ENCODE assay signal across 8 cellular contexts in the genomic region with DNA sequence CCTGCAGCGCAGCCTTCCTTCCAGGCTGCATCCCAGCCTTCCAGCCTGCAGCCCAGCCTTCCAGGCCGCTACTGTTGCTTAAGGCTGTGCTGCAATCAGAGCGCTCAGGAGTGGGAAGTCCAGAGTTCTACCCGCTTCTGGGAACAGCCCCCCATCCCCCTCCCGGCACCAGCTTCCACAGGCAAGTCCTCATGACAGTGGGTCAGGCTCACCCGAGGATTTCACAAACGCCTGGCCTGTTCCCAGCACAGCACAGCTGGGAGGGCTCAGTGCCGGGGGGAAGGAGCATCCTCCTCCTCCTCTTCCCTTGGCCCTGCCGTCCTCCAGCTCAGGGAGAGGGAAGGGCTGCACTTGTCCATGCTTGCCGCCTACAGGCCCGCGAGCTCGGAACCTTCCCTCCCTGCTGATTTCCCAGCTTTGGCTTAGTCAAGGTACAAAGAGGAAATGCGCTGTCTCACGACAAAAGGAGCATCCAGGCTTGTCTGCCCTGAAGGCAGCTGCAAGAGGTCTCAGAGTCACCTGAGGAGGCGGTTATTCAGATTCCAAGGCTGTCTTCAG. TPM values are rescaled to one million over a fixed set of nuclear protein-coding genes. Genes with fewer than 3 reads are reported as not detected.
DNase-seq lines count a peak whose midpoint lies in the region; ATAC-seq and TF ChIP-seq lines count a peak whose summit lies in the region.

No MANE protein-coding gene starts in this region.

- no peak overlapping the region for H3K4me3 Mint-ChIP-seq in chondrocyte (ENCODE audit: unreplicated experiment)

- H3K4me3 ChIP-seq in HUES64 (ENCODE audit: low read length), result peak overlapping the region; percentile 49; the same call in 1 of the 2 replicates
- peak overlapping the region; percentile 0 to 68 for H3K4me3 ChIP-seq in stomach smooth muscle (ENCODE audit: low read length in 2 of 2)

- in situ Hi-C loops in ACHN (cut with HindIII; ENCODE audit: low pct_ligation_motif_present, low pct_unique_long_range_greater_than_20kb, low sequenced_read_pairs), result no loop called here

- H3K9ac ChIP-seq in HUES64 (ENCODE audit: low read depth, low read length), result peak overlapping the region; percentile 36; the same call in 1 of the 2 replicates
- peak overlapping the region; percentile 80 to 90 for H3K9ac ChIP-seq in stomach smooth muscle (ENCODE audit: low read length in 2 of 2)

- H3K4me1 ChIP-seq in HUES64 (ENCODE audit: insufficient read depth, low read length) (peaks cover 42% of the 10 kb centered on the region), stomach smooth muscle (ENCODE audit: control insufficient read depth, insufficient read depth, low read length) (peaks cover 42% of the 10 kb centered on the region)

- H3K36me3 ChIP-seq in HUES64 (ENCODE audit: insufficient read depth, low read length) (no peaks in the 10 kb centered on the region), stomach smooth muscle (ENCODE audit: control insufficient read depth in 2 of 2, insufficient read depth in 2 of 2, low read length in 2 of 2) (peaks cover 0 to 2% of the 10 kb centered on the region in 2 donors)

- H3K4me1 Mint-ChIP-seq in chondrocyte (ENCODE audit: low read depth), result peaks cover 56% of the 10 kb centered on the region

- peaks cover 31% of the 10 kb centered on the region for H3K27me3 ChIP-seq in HUES64 (ENCODE audit: insufficient read depth, low read length)
- no peaks in the 10 kb centered on the region for H3K27me3 ChIP-seq in stomach smooth muscle (ENCODE audit: control insufficient read depth in 1 of 2, insufficient read depth in 2 of 2, low read length in 2 of 2)

- H3K27ac ChIP-seq in HUES64 (ENCODE audit: low read depth, low read length) (peak overlapping the region; percentile 82), stomach smooth muscle (ENCODE audit: low read length) (peak overlapping the region; percentile 96)

- H3K27ac Mint-ChIP-seq in chondrocyte (ENCODE audit: unreplicated experiment), result peak overlapping the region; percentile 88

- peaks cover 1% of the 10 kb centered on the region for H3K36me3 Mint-ChIP-seq in chondrocyte (ENCODE audit: low read depth)

- ATAC-seq in HG03095 (IDR thresholded peaks at IDR 0.05; ENCODE audit: unreplicated experiment) (no peak), HG03135 (IDR thresholded peaks at IDR 0.05; ENCODE audit: unreplicated experiment) (no peak), HG02571 (IDR thresholded peaks at IDR 0.05; ENCODE audit: unreplicated experiment) (no peak)

- 14% methylated on average over 16 of the region's 16 CpGs for WGBS in HUES64

- no peaks in the 10 kb centered on the region for H3K27me3 Mint-ChIP-seq in chondrocyte (ENCODE audit: low read depth)

- no peaks in the 10 kb centered on the region for H3K9me3 Mint-ChIP-seq in chondrocyte (ENCODE audit: low read depth)

- H3K9me3 ChIP-seq in HUES64 (ENCODE audit: insufficient read depth, low read depth, low read length) (no peaks in the 10 kb centered on the region), stomach smooth muscle (ENCODE audit: control insufficient read depth in 2 of 2, low read length in 2 of 2) (no peaks in the 10 kb centered on the region)

- DNase-seq in ACHN, result peak; percentile 61
- no peak for DNase-seq in chondrocyte (ENCODE audit: low spot score)
- peak; percentile 75 for DNase-seq in left kidney (ENCODE audit: low read depth, low spot score)

- TF ChIP-seq CTCF in chondrocyte (IDR thresholded peaks at IDR 0.05), result peak; percentile 23

RNA-seq across cellular contexts. Expression of a gene that starts 8.3 kb away (rescaled TPM):
- 11.4 TPM for polyA plus RNA-seq in HUES64 (2013, experiment 1 of 2)
- 12.7 TPM for polyA plus RNA-seq in HUES64 (2013, experiment 2 of 2)
- 13.6 to 26.2 TPM (median 14.4 TPM) in 3 replicates for total RNA-seq in chondrocyte

RNA-seq across cellular contexts. Expression of a gene that starts 26.9 kb away (rescaled TPM):
- polyA plus RNA-seq in HUES64 (2013, experiment 1 of 2), result 20.3 TPM
- 21.7 TPM for polyA plus RNA-seq in HUES64 (2013, experiment 2 of 2)
- 22.1 to 30.4 TPM (median 22.7 TPM) in 3 replicates for total RNA-seq in chondrocyte
